13 cellular contexts compared by ENCODE assay signal in genomic region chr10:102801496-102801895, GRCh38. TPM values are rescaled to one million over a fixed set of nuclear protein-coding genes. Genes with fewer than 3 reads are reported as not detected.
DNase-seq lines count a peak whose midpoint lies in the region; ATAC-seq and TF ChIP-seq lines count a peak whose summit lies in the region.
"Had no signal": no experiment of that assay in that cellular context is flagged by ENCODE, and none has a peak within 500 bp of the region (broad histone marks: within the 10 kb centered on the region; RNA-seq: fewer than 3 reads in every experiment).

No MANE protein-coding gene starts in this region.

- TF ChIP-seq EP300 in SK-N-SH (IDR thresholded peaks at IDR 0.05; ENCODE audit: borderline replicate concordance in 1 of 2, low read depth in 1 of 2, low read length in 1 of 2) (no peak), suprapubic skin (IDR thresholded peaks at IDR 0.05) (no peak)

- intact Hi-C loops in right lobe of liver (cut with DNase I): no loop called here

- peak; percentile 13; the same call in 1 of the 3 replicates for ATAC-seq in SK-N-SH treated with all-trans-retinoic acid at 6 μM for 48 hours
- ATAC-seq in right lobe of liver: peak in 1 of 4 donors; percentile 17
- ATAC-seq: HCT116 had no signal

- H3K4me1 ChIP-seq in SK-N-SH (ENCODE audit: control insufficient read depth in 1 of 2, insufficient read depth in 2 of 2, low read depth in 1 of 2, low read length in 1 of 2) (peaks cover 3 to 18% of the 10 kb centered on the region in 2 experiments; a peak in 3 of 4 replicates), right lobe of liver (peaks cover 3 to 47% (median 28%) of the 10 kb centered on the region in 4 donors), suprapubic skin (peaks cover 67% of the 10 kb centered on the region)

- no peak overlapping the region for H3K4me2 ChIP-seq in SK-N-SH
- H3K4me2 ChIP-seq: PC-9 had no signal

- no peak for TF ChIP-seq RAD21 in SK-N-SH (IDR thresholded peaks at IDR 0.05; ENCODE audit: low read length)

- H3K27ac ChIP-seq in SK-N-SH (ENCODE audit: low read depth in 2 of 2, low read length in 1 of 2): peak overlapping the region in 1 of 2 experiments; percentile 3; a peak in 1 of 4 replicates
- peak overlapping the region; percentile 1 for H3K27ac ChIP-seq in caudate nucleus (ENCODE audit: low read depth, low read length)
- H3K27ac ChIP-seq in right lobe of liver: peak overlapping the region; percentile 36 to 72 (median 55)
- H3K27ac ChIP-seq in suprapubic skin: peak overlapping the region; percentile 72
- H3K27ac ChIP-seq in substantia nigra (ENCODE audit: low read depth, low read length, poor library complexity, severe bottlenecking): no peak overlapping the region
- H3K27ac ChIP-seq: 22Rv1, PC-9 had no signal

- no peaks in the 10 kb centered on the region for H4K20me1 ChIP-seq in SK-N-SH (ENCODE audit: insufficient read depth)

- H3K27me3 ChIP-seq in SK-N-SH (ENCODE audit: insufficient read depth) (no peaks in the 10 kb centered on the region), right lobe of liver (no peaks in the 10 kb centered on the region), suprapubic skin (no peaks in the 10 kb centered on the region)

- H3K9me2 ChIP-seq in SK-N-SH: no peaks in the 10 kb centered on the region

- peaks cover 10% of the 10 kb centered on the region for H3K79me2 ChIP-seq in SK-N-SH (ENCODE audit: insufficient read depth)

- peaks cover 17% of the 10 kb centered on the region for H3F3A ChIP-seq in SK-N-SH (replicated peaks; ENCODE audit: insufficient read depth)

- POLR2A ChIA-PET in SK-N-SH (lab: Yijun Ruan, JAX): no interaction called here

- no peak overlapping the region for H2AFZ ChIP-seq in SK-N-SH (ENCODE audit: low read depth)
- H2AFZ ChIP-seq: PC-9 had no signal

- CTCF ChIA-PET in SK-N-SH (lab: Yijun Ruan, JAX): no interaction called here

- H3K9ac ChIP-seq in SK-N-SH: no peak overlapping the region

- 66% methylated on average over 2 of the region's 2 CpGs for WGBS in SK-N-SH (ENCODE audit: low lambda C conversion rate)
- WGBS in right lobe of liver (ENCODE audit: insufficient coverage, low coverage, low lambda C conversion rate, missing lambda C conversion rate): 36% methylated on average over 2 of the region's 2 CpGs
- WGBS in suprapubic skin: 9% methylated on average over 2 of the region's 2 CpGs

- H3K4me3 ChIP-seq in SK-N-SH (ENCODE audit: low read depth in 2 of 2, low read length in 1 of 2): no peak overlapping the region
- H3K4me3 ChIP-seq in right lobe of liver: no peak overlapping the region
- H3K4me3 ChIP-seq in suprapubic skin: no peak overlapping the region
- H3K4me3 ChIP-seq: PC-9 had no signal

- H3K9me3 ChIP-seq in SK-N-SH (no peaks in the 10 kb centered on the region; the same call in 1 of the 2 replicates), right lobe of liver (no peaks in the 10 kb centered on the region), suprapubic skin (no peaks in the 10 kb centered on the region)

- no peak for DNase-seq in SK-N-SH
- DNase-seq in caudate nucleus (lab: John Stamatoyannopoulos, UW): no peak
- no peak for DNase-seq in right lobe of liver
- DNase-seq in suprapubic skin (ENCODE audit: low spot score in 2 of 2): no peak
- DNase-seq in SHP77 treated with DMSO at 0.1 percent for 48 hours (lab: John Stamatoyannopoulos, UW): no peak
- DNase-seq in substantia nigra (lab: John Stamatoyannopoulos, UW): no peak
- no peak for DNase-seq in stimulated activated CD4-positive, alpha-beta T cell treated with anti-CD3 and anti-CD28 coated beads, Interleukin-12 subunit alpha, Interleukin-12 subunit beta, amount 100 ng/mL, for 4 hours
- DNase-seq: activated CD4-positive, alpha-beta T cell treated with anti-CD3 and anti-CD28 coated beads for 4 hours; NCI-H1436 treated with DMSO at 0.1 percent for 48 hours; PC-9 had no signal

- no peak for TF ChIP-seq CTCF in SK-N-SH (IDR thresholded peaks at IDR 0.05)
- no peak for TF ChIP-seq CTCF in right lobe of liver (IDR thresholded peaks at IDR 0.05)
- TF ChIP-seq CTCF in suprapubic skin (IDR thresholded peaks at IDR 0.05): no peak

- H3K36me3 ChIP-seq in SK-N-SH (replicated peaks in 1 of 2; ENCODE audit: control insufficient read depth in 1 of 2, insufficient read depth in 2 of 2, low read length in 1 of 2): peaks cover 14 to 20% of the 10 kb centered on the region in 2 experiments
- peaks cover 0 to 8% (median 2%) of the 10 kb centered on the region in 4 donors for H3K36me3 ChIP-seq in right lobe of liver
- H3K36me3 ChIP-seq in suprapubic skin: peaks cover 24% of the 10 kb centered on the region

- no peak for TF ChIP-seq POLR2A in right lobe of liver (IDR thresholded peaks at IDR 0.05)
- no peak for TF ChIP-seq POLR2A in suprapubic skin (IDR thresholded peaks at IDR 0.05)

TF ChIP-seq in SK-N-SH treated with all-trans-retinoic acid at 6 μM for 48 hours, 23 proteins besides CTCF, POLR2A, EP300 and RAD21:
- TF ChIP-seq CSDC2 (CRISPR knock-in tag; IDR thresholded peaks at IDR 0.05) (no peak), ZC3H10 (CRISPR knock-in tag; IDR thresholded peaks at IDR 0.05) (no peak), TCF4 (CRISPR knock-in tag; IDR thresholded peaks at IDR 0.05; ENCODE audit: borderline replicate concordance) (no peak)
TF ChIP-seq in SK-N-SH treated with all-trans-retinoic acid at 6 μM for 48 hours: peak in this region for 0.

TF ChIP-seq in SK-N-SH, 30 proteins besides CTCF, POLR2A, EP300 and RAD21 (continues in another document):
- no peak for TF ChIP-seq FOSL2 (IDR thresholded peaks at IDR 0.05; ENCODE audit: borderline replicate concordance, low read depth)
- no peak for TF ChIP-seq TEAD4 (IDR thresholded peaks at IDR 0.05; ENCODE audit: borderline replicate concordance, insufficient read depth)
- TF ChIP-seq YY1 (IDR thresholded peaks at IDR 0.05; ENCODE audit: low read depth): no peak
- TF ChIP-seq REST (IDR thresholded peaks at IDR 0.05; ENCODE audit: low read depth, low read length): no peak
- no peak for TF ChIP-seq GABPA (IDR thresholded peaks at IDR 0.05; ENCODE audit: low read depth)
- TF ChIP-seq IRF3 (IDR thresholded peaks at IDR 0.05; ENCODE audit: low read depth, low read length): no peak
- no peak for TF ChIP-seq NRF1 (IDR thresholded peaks at IDR 0.05; ENCODE audit: low read depth, low read length)
- TF ChIP-seq, protein P1, sequence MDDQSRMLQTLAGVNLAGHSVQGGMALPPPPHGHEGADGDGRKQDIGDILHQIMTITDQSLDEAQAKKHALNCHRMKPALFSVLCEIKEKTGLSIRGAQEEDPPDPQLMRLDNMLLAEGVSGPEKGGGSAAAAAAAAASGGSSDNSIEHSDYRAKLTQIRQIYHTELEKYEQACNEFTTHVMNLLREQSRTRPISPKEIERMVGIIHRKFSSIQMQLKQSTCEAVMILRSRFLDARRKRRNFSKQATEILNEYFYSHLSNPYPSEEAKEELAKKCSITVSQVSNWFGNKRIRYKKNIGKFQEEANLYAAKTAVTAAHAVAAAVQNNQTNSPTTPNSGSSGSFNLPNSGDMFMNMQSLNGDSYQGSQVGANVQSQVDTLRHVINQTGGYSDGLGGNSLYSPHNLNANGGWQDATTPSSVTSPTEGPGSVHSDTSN (IDR thresholded peaks at IDR 0.05): no peak
- no peak for TF ChIP-seq SIN3A (IDR thresholded peaks at IDR 0.05; ENCODE audit: borderline replicate concordance, low read depth, low read length)

RNA-seq across cellular contexts. Expression of gene CYP17A1, which starts 35.7 kb away (rescaled TPM):
- not detected in 2 replicates for polyA plus RNA-seq in SK-N-SH (2012; rRNA removed)
- polyA plus RNA-seq in SK-N-SH (2012; cell fraction: cytosol; rRNA removed): not detected in 2 replicates
- polyA plus RNA-seq in SK-N-SH (2012; cell fraction: nucleus; rRNA removed): 0.04 TPM in 1 of 2 replicates, not detected in the other
- 1 to 10 TPM in 4 of 6 experiments, under 1 TPM in 2; 0.61 to 4.2 (median 1.5) TPM for total RNA-seq in right lobe of liver
- not detected for total RNA-seq in suprapubic skin
- total RNA-seq: PC-9 had no signal

RNA-seq across cellular contexts. Expression of gene BORCS7, which starts 52.6 kb away (rescaled TPM):
- polyA plus RNA-seq in SK-N-SH (2012; rRNA removed): 42.7 and 45.4 TPM in 2 replicates
- 55.3 and 63.0 TPM in 2 replicates for polyA plus RNA-seq in SK-N-SH (2012; cell fraction: cytosol; rRNA removed)
- polyA plus RNA-seq in SK-N-SH (2012; cell fraction: nucleus; rRNA removed): 12.8 and 19.2 TPM in 2 replicates
- total RNA-seq in right lobe of liver (10 to 100 TPM; 14.2 to 36.4 (median 28.1) TPM), suprapubic skin (10 to 100 TPM; 20.7 to 27.2 (median 25.4) TPM)

RNA-seq across cellular contexts. Expression of gene WBP1L, which starts 57.7 kb away (rescaled TPM):
- polyA plus RNA-seq in SK-N-SH (2012; rRNA removed): 22.8 and 29.8 TPM in 2 replicates
- polyA plus RNA-seq in SK-N-SH (2012; cell fraction: cytosol; rRNA removed): 16.7 and 23.9 TPM in 2 replicates
- 11.2 and 13.4 TPM in 2 replicates for polyA plus RNA-seq in SK-N-SH (2012; cell fraction: nucleus; rRNA removed)
- 10 to 100 TPM; 24.1 to 58.4 (median 32.8) TPM for total RNA-seq in right lobe of liver
- total RNA-seq in suprapubic skin: 100 to 1,000 TPM; 103 to 166 (median 125) TPM
